In the genomic region with DNA sequence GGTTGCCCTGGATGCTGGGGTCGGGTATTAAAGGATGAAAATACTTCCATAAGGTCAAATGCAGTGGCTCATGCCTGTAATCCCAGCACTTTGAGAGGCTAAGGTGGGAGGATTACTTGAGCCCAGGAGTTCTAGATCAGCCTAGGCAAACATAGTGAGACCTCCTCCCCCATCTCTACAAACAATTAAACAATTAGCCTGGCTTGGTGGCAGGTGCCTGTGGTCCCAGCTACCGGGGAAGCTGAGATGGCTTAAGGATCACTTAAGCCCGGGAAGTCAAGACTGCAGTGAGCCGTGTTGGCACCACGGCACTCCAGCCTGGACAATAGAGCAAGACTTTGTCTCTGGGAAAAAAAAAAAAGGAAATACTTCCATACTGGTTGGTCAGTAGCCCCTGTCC, we compare ENCODE assay signal across 32 cellular contexts. TPM values are rescaled to one million over a fixed set of nuclear protein-coding genes. Genes with fewer than 3 reads are reported as not detected.
DNase-seq lines count a peak whose midpoint lies in the region; ATAC-seq and TF ChIP-seq lines count a peak whose summit lies in the region.
"Had no signal": no experiment of that assay in that cellular context is flagged by ENCODE, and none has a peak within 500 bp of the region (broad histone marks: within the 10 kb centered on the region; RNA-seq: fewer than 3 reads in every experiment).

No MANE protein-coding gene starts in this region.

- H3K9me3 Mint-ChIP-seq in CD14-positive monocyte (peaks cover 0 to 5% (median 0%) of the 10 kb centered on the region in 7 donors), MCF 10A (ENCODE audit: unreplicated experiment) (peaks cover 9% of the 10 kb centered on the region)
- H3K9me3 Mint-ChIP-seq: activated naive CD4-positive, alpha-beta T cell treated with anti-CD3 and anti-CD28 coated beads for 36 hours; CD4-positive, CD25-positive, alpha-beta regulatory T cell; nephron had no signal

- TF ChIP-seq CTCF in CD14-positive monocyte (IDR thresholded peaks at IDR 0.05) = no peak
- no peak for TF ChIP-seq CTCF in MCF 10A (IDR thresholded peaks at IDR 0.05; ENCODE audit: unreplicated experiment)

- no peak overlapping the region for H3K27ac Mint-ChIP-seq in CD14-positive monocyte
- no peak overlapping the region for H3K27ac Mint-ChIP-seq in MCF 10A (ENCODE audit: low read depth, unreplicated experiment)
- H3K27ac Mint-ChIP-seq: activated naive CD4-positive, alpha-beta T cell treated with anti-CD3 and anti-CD28 coated beads for 36 hours; nephron; stimulated activated memory B cell treated with anti-CD40 and anti-IgM and Interleukin-4, amounts not matched to agents 10 μg/mL and 1 μg/mL and 100 μg/mL, for 72 hours; T-helper 17 cell had no signal

- BruUV-seq in MCF 10A (replicated peaks; lab: Mats Ljungman, UMichigan) = no TSS peak

- ATAC-seq in HG03354 (IDR thresholded peaks at IDR 0.05; ENCODE audit: poor library complexity, severe bottlenecking, unreplicated experiment) = no peak
- ATAC-seq: gastroesophageal sphincter; mucosa of descending colon; stimulated activated memory B cell treated with anti-CD40 and anti-IgM and Interleukin-4, amounts not matched to agents 10 μg/mL and 1 μg/mL and 100 μg/mL, for 72 hours; T-helper 17 cell had no signal

- intact Hi-C loops in CD14-positive monocyte (cut with micrococcal nuclease) = loop anchor here in 1 of 2 donors (5.0 kb wide), 1 partner anchor 142 kb away; no protein-coding TSS in a partner anchor
- intact Hi-C loops in MCF 10A (cut with micrococcal nuclease) = loop anchor here (10.0 kb wide), 1 partner anchor 760 kb away; no protein-coding TSS in a partner anchor

- POLR2A ChIA-PET in MCF 10A (lab: Yijun Ruan, JAX) = no interaction called here

- H3K4me3 Mint-ChIP-seq in CD14-positive monocyte = no peak overlapping the region
- H3K4me3 Mint-ChIP-seq in MCF 10A (ENCODE audit: unreplicated experiment) = no peak overlapping the region
- H3K4me3 Mint-ChIP-seq: activated naive CD4-positive, alpha-beta T cell treated with anti-CD3 and anti-CD28 coated beads for 36 hours; CD4-positive, CD25-positive, alpha-beta regulatory T cell; nephron; stimulated activated memory B cell treated with anti-CD40 and anti-IgM and Interleukin-4, amounts not matched to agents 10 μg/mL and 1 μg/mL and 100 μg/mL, for 72 hours; T-helper 17 cell had no signal

- DNase-seq in DMS79 (lab: John Stamatoyannopoulos, UW) (peak; percentile 69), NCI-H1436 treated with DMSO at 0.1 percent for 48 hours (lab: John Stamatoyannopoulos, UW) (peak; percentile 68), NCI-H510A treated with DMSO at 0.1 percent for 48 hours (lab: John Stamatoyannopoulos, UW) (peak; percentile 69), left kidney (ENCODE audit: low read depth, low spot score) (peak; percentile 23), CD14-positive monocyte (ENCODE audit: low spot score) (no peak), MCF 10A (ENCODE audit: unreplicated experiment) (no peak)
- DNase-seq: activated CD4-positive, alpha-beta T cell treated with anti-CD3 and anti-CD28 coated beads for 48 hours; activated naive CD4-positive, alpha-beta T cell treated with anti-CD3 and anti-CD28 coated beads for 36 hours; activated T-cell treated with anti-CD3 and anti-CD28 coated beads, Interleukin-2, amount 50 U/mL, for 48 hours; amniotic stem cell; CD4-positive, CD25-positive, alpha-beta regulatory T cell; DMS 273 treated with DMSO at 0.1 percent for 48 hours; effector CD8-positive, alpha-beta T cell; GOT3; islet precursor cell; lower lobe of right lung; mucosa of descending colon; NCI-H1694; spleen; stimulated activated CD4-positive, alpha-beta T cell treated with anti-CD3 and anti-CD28 coated beads, Interleukin-4, amount 100 ng/mL, for 1 hour; T-helper 17 cell; testis had no signal

- H3K27me3 Mint-ChIP-seq in CD14-positive monocyte (ENCODE audit: low read depth in 3 of 3) (peaks cover 25 to 55% (median 31%) of the 10 kb centered on the region in 3 donors), MCF 10A (ENCODE audit: insufficient read depth, unreplicated experiment) (peaks cover 5% of the 10 kb centered on the region)

- H3K36me3 Mint-ChIP-seq in CD14-positive monocyte (no peaks in the 10 kb centered on the region), MCF 10A (ENCODE audit: insufficient read depth, unreplicated experiment) (no peaks in the 10 kb centered on the region)
- H3K36me3 Mint-ChIP-seq: CD4-positive, CD25-positive, alpha-beta regulatory T cell; stimulated activated memory B cell treated with anti-CD40 and anti-IgM and Interleukin-4, amounts not matched to agents 10 μg/mL and 1 μg/mL and 100 μg/mL, for 72 hours had no signal

- H3K4me1 Mint-ChIP-seq in CD14-positive monocyte (peaks cover 7% of the 10 kb centered on the region), MCF 10A (ENCODE audit: insufficient read depth, unreplicated experiment) (peaks cover 9% of the 10 kb centered on the region)

- CTCF ChIA-PET in MCF 10A (lab: Yijun Ruan, JAX) = interaction anchor here (0.6 kb wide), 1 partner anchor 13 kb away, joined by 4 read pairs; no protein-coding TSS in a partner anchor

RNA-seq across cellular contexts. Expression of a gene that starts 1.5 kb away (rescaled TPM):
- not detected for polyA plus RNA-seq in CD14-positive monocyte
- total RNA-seq in MCF 10A (2022) = not detected in 2 replicates
- total RNA-seq: activated naive CD4-positive, alpha-beta T cell treated with anti-CD3 and anti-CD28 coated beads for 36 hours; CD4-positive, CD25-positive, alpha-beta regulatory T cell; NCI-H460; OCI-LY7; spleen; T-helper 17 cell had no signal
- polyA plus RNA-seq: CD4-positive, CD25-positive, alpha-beta regulatory T cell; SK-N-SH had no signal

RNA-seq across cellular contexts. Expression of a gene that starts 5.4 kb away (rescaled TPM):
- not detected for polyA plus RNA-seq in CD14-positive monocyte
- not detected in 2 replicates for total RNA-seq in MCF 10A (2022)
- total RNA-seq: activated naive CD4-positive, alpha-beta T cell treated with anti-CD3 and anti-CD28 coated beads for 36 hours; CD4-positive, CD25-positive, alpha-beta regulatory T cell; OCI-LY7; spleen; T-helper 17 cell had no signal
- polyA plus RNA-seq: CD4-positive, CD25-positive, alpha-beta regulatory T cell; SK-N-SH had no signal

RNA-seq across cellular contexts. Expression of a gene that starts 9.9 kb away (rescaled TPM):
- polyA plus RNA-seq in CD14-positive monocyte = not detected
- total RNA-seq in MCF 10A (2022) = not detected in 2 replicates
- total RNA-seq: activated naive CD4-positive, alpha-beta T cell treated with anti-CD3 and anti-CD28 coated beads for 36 hours; breast epithelium; CD4-positive, CD25-positive, alpha-beta regulatory T cell; NCI-H460; OCI-LY7; ovary; right atrium auricular region; spleen; T-helper 17 cell had no signal
- polyA plus RNA-seq: CD4-positive, CD25-positive, alpha-beta regulatory T cell; ovary; SK-N-SH had no signal

RNA-seq across cellular contexts. Expression of a gene that starts 23.5 kb away (rescaled TPM):
- not detected for polyA plus RNA-seq in CD14-positive monocyte
- total RNA-seq in MCF 10A (2022) = not detected in 2 replicates
- total RNA-seq: activated naive CD4-positive, alpha-beta T cell treated with anti-CD3 and anti-CD28 coated beads for 36 hours; CD4-positive, CD25-positive, alpha-beta regulatory T cell; lower lobe of right lung; mucosa of descending colon; NCI-H460; OCI-LY7; spleen; T-helper 17 cell had no signal
- polyA plus RNA-seq: CD4-positive, CD25-positive, alpha-beta regulatory T cell; SK-N-SH had no signal

RNA-seq across cellular contexts. Expression of a gene that starts 40.0 kb away (rescaled TPM):
- not detected for polyA plus RNA-seq in CD14-positive monocyte
- total RNA-seq in MCF 10A (2022) = not detected in 2 replicates
- total RNA-seq: activated naive CD4-positive, alpha-beta T cell treated with anti-CD3 and anti-CD28 coated beads for 36 hours; breast epithelium; CD4-positive, CD25-positive, alpha-beta regulatory T cell; NCI-H460; OCI-LY7; right atrium auricular region; spleen; T-helper 17 cell had no signal
- polyA plus RNA-seq: CD4-positive, CD25-positive, alpha-beta regulatory T cell; SK-N-SH had no signal

Comparison
In these comparisons a context has a peak if more than half of its experiments do, and no peak if none do; other contexts are left out.
1. DNase-seq: peak in DMS79 (single experiment), NCI-H1436 treated with DMSO at 0.1 percent for 48 hours (single experiment), NCI-H510A treated with DMSO at 0.1 percent for 48 hours (single experiment) and left kidney (single experiment); none in CD14-positive monocyte (single experiment) and MCF 10A (single experiment).